Comparison of ENCODE assay signal across 17 cellular contexts in genomic region chr19:4301590-4302237, GRCh38. TPM values are rescaled to one million over a fixed set of nuclear protein-coding genes. Genes with fewer than 3 reads are reported as not detected.
DNase-seq lines count a peak whose midpoint lies in the region; FAIRE-seq and TF ChIP-seq lines count a peak whose summit lies in the region.
"Had no signal": no experiment of that assay in that cellular context is flagged by ENCODE, and none has a peak within 500 bp of the region (broad histone marks: within the 10 kb centered on the region; RNA-seq: fewer than 3 reads in every experiment).

No MANE protein-coding gene starts in this region.

- H3K27ac ChIP-seq in hepatocyte = no peak overlapping the region
- peak overlapping the region; percentile 97 for H3K27ac ChIP-seq in thymus (ENCODE audit: low read depth)
- H3K27ac ChIP-seq: esophagus muscularis mucosa, left ventricle myocardium inferior had no signal

- H3K4me3 ChIP-seq in hepatocyte (no peak overlapping the region), thymus (ENCODE audit: low read length) (peak overlapping the region; percentile 69)
- H3K4me3 ChIP-seq: esophagus muscularis mucosa, left ventricle myocardium inferior had no signal

- H3K9me3 ChIP-seq in hepatocyte (ENCODE audit: low read depth) (no peaks in the 10 kb centered on the region), thymus (ENCODE audit: control insufficient read depth) (no peaks in the 10 kb centered on the region)
- H3K9me3 ChIP-seq: esophagus muscularis mucosa, left ventricle myocardium inferior had no signal

- H3K27ac Mint-ChIP-seq in activated naive CD4-positive, alpha-beta T cell treated with anti-CD3 and anti-CD28 coated beads for 36 hours = peak overlapping the region; percentile 84

- H3K36me3 Mint-ChIP-seq in activated naive CD4-positive, alpha-beta T cell treated with anti-CD3 and anti-CD28 coated beads for 36 hours (ENCODE audit: low read depth) = peaks cover 1% of the 10 kb centered on the region

- H3K4me1 ChIP-seq in hepatocyte (ENCODE audit: insufficient read depth) = no peaks in the 10 kb centered on the region
- peaks cover 32% of the 10 kb centered on the region for H3K4me1 ChIP-seq in thymus (ENCODE audit: control insufficient read depth, insufficient read depth, low read length)

- no peaks in the 10 kb centered on the region for H4K20me1 ChIP-seq in hepatocyte (ENCODE audit: insufficient read depth, poor library complexity, severe bottlenecking)

- intact Hi-C loops in activated naive CD4-positive, alpha-beta T cell treated with anti-CD3 and anti-CD28 coated beads for 36 hours (cut with micrococcal nuclease) = loop anchor here (1.0 to 5.0 kb wide), 6 partner anchors 27 to 421 kb away; partner anchors contain the start of genes DPP9 and YJU2

- H3K27me3 ChIP-seq in hepatocyte = no peaks in the 10 kb centered on the region
- no peaks in the 10 kb centered on the region for H3K27me3 ChIP-seq in thymus (ENCODE audit: control insufficient read depth, insufficient read depth)

- H3K27me3 Mint-ChIP-seq in activated naive CD4-positive, alpha-beta T cell treated with anti-CD3 and anti-CD28 coated beads for 36 hours (ENCODE audit: low read depth) = no peaks in the 10 kb centered on the region

- no peak for FAIRE-seq in GM12891 (lab: Jason Lieb, UNC)

- H2AFZ ChIP-seq in hepatocyte = peak overlapping the region; percentile 10

- H3K79me2 ChIP-seq in hepatocyte = no peaks in the 10 kb centered on the region

- peaks cover 43% of the 10 kb centered on the region for H3K4me1 Mint-ChIP-seq in activated naive CD4-positive, alpha-beta T cell treated with anti-CD3 and anti-CD28 coated beads for 36 hours (ENCODE audit: low read depth)

- no peaks in the 10 kb centered on the region for H3K9me2 ChIP-seq in hepatocyte (replicated peaks; ENCODE audit: insufficient read depth)

- H3K36me3 ChIP-seq in hepatocyte (replicated peaks; ENCODE audit: insufficient read depth, low read depth) (no peaks in the 10 kb centered on the region), thymus (ENCODE audit: control insufficient read depth, insufficient read depth) (peaks cover 10% of the 10 kb centered on the region)
- H3K36me3 ChIP-seq: esophagus muscularis mucosa, left ventricle myocardium inferior had no signal

- H3K4me2 ChIP-seq in hepatocyte = no peak overlapping the region

- WGBS in hepatocyte (ENCODE audit: low lambda C conversion rate, missing lambda C conversion rate) = 58% methylated on average over 13 of the region's 13 CpGs
- WGBS in thymus = 34% methylated on average over 13 of the region's 13 CpGs

- H3K9me3 Mint-ChIP-seq in activated naive CD4-positive, alpha-beta T cell treated with anti-CD3 and anti-CD28 coated beads for 36 hours = no peaks in the 10 kb centered on the region

- no peak for TF ChIP-seq CTCF in hepatocyte (IDR thresholded peaks at IDR 0.05; ENCODE audit: poor library complexity)

- TF ChIP-seq POLR2A in GM12891 (IDR thresholded peaks at IDR 0.05; ENCODE audit: low read depth, low read length) = no peak

- peak; percentile 48 for DNase-seq in activated naive CD4-positive, alpha-beta T cell treated with anti-CD3 and anti-CD28 coated beads for 36 hours
- no peak for DNase-seq in activated naive CD4-positive, alpha-beta T cell treated with anti-CD3 and anti-CD28 coated beads, Interleukin-2, amount 50 U/mL, for 16 hours
- DNase-seq in SK-N-DZ (ENCODE audit: low spot score) (peak; percentile 57), hepatocyte (ENCODE audit: low spot score) (no peak), H4 (ENCODE audit: low spot score) (no peak), GM12891 (ENCODE audit: insufficient read length, low spot score) (no peak)
- no peak for DNase-seq in effector CD8-positive, alpha-beta T cell (lab: John Stamatoyannopoulos, UW)
- DNase-seq: activated effector memory CD4-positive, alpha-beta T cell treated with Interleukin-2 at 50 U/mL for 16 hours; left ventricle myocardium inferior; NCI-H1436; NCI-H526 treated with DMSO at 0.1 percent for 48 hours; occipital lobe; SIG-M5 had no signal

- H3K4me3 Mint-ChIP-seq in activated naive CD4-positive, alpha-beta T cell treated with anti-CD3 and anti-CD28 coated beads for 36 hours = peak overlapping the region; percentile 78

- CTCF ChIA-PET in activated naive CD4-positive, alpha-beta T cell treated with anti-CD3 and anti-CD28 coated beads for 36 hours (lab: Charles Lee) = interaction anchor here (0.6 to 2.1 kb wide), 4 partner anchors 35 to 68 kb away, joined by 3 to 8 read pairs (median 5); no protein-coding TSS in a partner anchor

TF ChIP-seq in GM12891, 5 proteins besides CTCF, POLR2A, EP300 and RAD21:
- TF ChIP-seq TAF1 (IDR thresholded peaks at IDR 0.05; ENCODE audit: low read depth, low read length) = no peak
- TF ChIP-seq PAX5 (IDR thresholded peaks at IDR 0.05; ENCODE audit: insufficient read depth, low read length, severe bottlenecking) = no peak
- no peak for TF ChIP-seq POU2F2 (IDR thresholded peaks at IDR 0.05; ENCODE audit: low read depth, low read length)
- no peak for TF ChIP-seq POLR2AphosphoS5 (IDR thresholded peaks at IDR 0.05; ENCODE audit: low read depth, low read length)
- no peak for TF ChIP-seq SPI1 (IDR thresholded peaks at IDR 0.05; ENCODE audit: low read depth, low read length)

RNA-seq across cellular contexts. Expression of gene TMIGD2, which starts 0.5 kb away (rescaled TPM):
- total RNA-seq in activated naive CD4-positive, alpha-beta T cell treated with anti-CD3 and anti-CD28 coated beads for 36 hours = 10 to 100 TPM; 19.9 to 21.2 TPM
- 11.5 and 13.9 TPM in 2 replicates for polyA plus RNA-seq in SK-N-DZ (2014; cell fraction: cytosol; rRNA removed)
- polyA plus RNA-seq in SK-N-DZ (2014; cell fraction: nucleus; rRNA removed) = 0.60 and 3.6 TPM in 2 replicates
- not detected in 2 replicates for total RNA-seq in hepatocyte
- polyA plus RNA-seq in hepatocyte (0.55 TPM in 1 of 2 replicates, not detected in the other), thymus (64.8 TPM)
- not detected in 2 replicates for total RNA-seq in H4 (2014; rRNA removed; shearing (Covaris generic))
- 0.95 TPM for polyA plus RNA-seq in GM12891 (2012; ENCODE audit: low read depth, missing spikeins)
- total RNA-seq: chondrocyte, esophagus muscularis mucosa, G401, left ventricle myocardium inferior had no signal

RNA-seq across cellular contexts. Expression of gene FSD1, which starts 2.7 kb away (rescaled TPM):
- 10 to 100 TPM; 12.3 to 17.5 TPM for total RNA-seq in activated naive CD4-positive, alpha-beta T cell treated with anti-CD3 and anti-CD28 coated beads for 36 hours
- polyA plus RNA-seq in SK-N-DZ (2014; cell fraction: cytosol; rRNA removed) = 127 and 150 TPM in 2 replicates
- 340 and 346 TPM in 2 replicates for polyA plus RNA-seq in SK-N-DZ (2014; cell fraction: nucleus; rRNA removed)
- 1.2 and 6.3 TPM in 2 replicates for total RNA-seq in hepatocyte
- 2.4 and 2.8 TPM in 2 replicates for polyA plus RNA-seq in hepatocyte
- polyA plus RNA-seq in thymus = 19.2 TPM
- 19.0 and 26.7 TPM in 2 replicates for total RNA-seq in H4 (2014; rRNA removed; shearing (Covaris generic))
- polyA plus RNA-seq in GM12891 (2012; ENCODE audit: low read depth, missing spikeins) = 0.87 TPM
- total RNA-seq: left ventricle myocardium inferior had no signal

RNA-seq across cellular contexts. Expression of gene SHD, which starts 22.6 kb away (rescaled TPM):
- total RNA-seq in activated naive CD4-positive, alpha-beta T cell treated with anti-CD3 and anti-CD28 coated beads for 36 hours = not detected
- 210 and 265 TPM in 2 replicates for polyA plus RNA-seq in SK-N-DZ (2014; cell fraction: cytosol; rRNA removed)
- polyA plus RNA-seq in SK-N-DZ (2014; cell fraction: nucleus; rRNA removed) = 520 and 595 TPM in 2 replicates
- 0.08 TPM in 1 of 2 replicates, not detected in the other for total RNA-seq in hepatocyte
- polyA plus RNA-seq in hepatocyte = 3.4 and 4.6 TPM in 2 replicates
- polyA plus RNA-seq in thymus = 0.57 TPM
- not detected in 2 replicates for total RNA-seq in H4 (2014; rRNA removed; shearing (Covaris generic))
- not detected for polyA plus RNA-seq in GM12891 (2012; ENCODE audit: low read depth, missing spikeins)
- total RNA-seq: chondrocyte, esophagus muscularis mucosa, G401 had no signal

RNA-seq across cellular contexts. Expression of gene STAP2, which starts 36.9 kb away (rescaled TPM):
- 10 to 100 TPM in 1 of 2 experiments, 1 to 10 TPM in 1; 8.1 to 10.7 TPM for total RNA-seq in activated naive CD4-positive, alpha-beta T cell treated with anti-CD3 and anti-CD28 coated beads for 36 hours
- polyA plus RNA-seq in SK-N-DZ (2014; cell fraction: cytosol; rRNA removed) = 3.9 and 6.6 TPM in 2 replicates
- polyA plus RNA-seq in SK-N-DZ (2014; cell fraction: nucleus; rRNA removed) = 3.0 and 7.3 TPM in 2 replicates
- 27.5 and 28.1 TPM in 2 replicates for total RNA-seq in hepatocyte
- 34.4 and 45.2 TPM in 2 replicates for polyA plus RNA-seq in hepatocyte
- polyA plus RNA-seq in thymus = 21.3 TPM
- 0.19 and 0.78 TPM in 2 replicates for total RNA-seq in H4 (2014; rRNA removed; shearing (Covaris generic))
- 6.7 TPM for polyA plus RNA-seq in GM12891 (2012; ENCODE audit: low read depth, missing spikeins)

RNA-seq across cellular contexts. Expression of gene MPND, which starts 41.6 kb away (rescaled TPM):
- 10 to 100 TPM; 16.3 to 18.6 TPM for total RNA-seq in activated naive CD4-positive, alpha-beta T cell treated with anti-CD3 and anti-CD28 coated beads for 36 hours
- polyA plus RNA-seq in SK-N-DZ (2014; cell fraction: cytosol; rRNA removed) = 8.7 and 15.5 TPM in 2 replicates
- polyA plus RNA-seq in SK-N-DZ (2014; cell fraction: nucleus; rRNA removed) = 14.1 and 19.4 TPM in 2 replicates
- total RNA-seq in hepatocyte = 11.2 and 16.6 TPM in 2 replicates
- polyA plus RNA-seq in hepatocyte (17.0 and 21.9 TPM in 2 replicates), thymus (16.9 TPM)
- total RNA-seq in H4 (2014; rRNA removed; shearing (Covaris generic)) = 1.7 and 2.9 TPM in 2 replicates
- 14.6 TPM for polyA plus RNA-seq in GM12891 (2012; ENCODE audit: low read depth, missing spikeins)

Comparison
In these comparisons a context has a peak if more than half of its experiments do, and no peak if none do; other contexts are left out.
1. DNase-seq: peak in activated naive CD4-positive, alpha-beta T cell treated with anti-CD3 and anti-CD28 coated beads for 36 hours (single experiment) and SK-N-DZ (single experiment); none in activated naive CD4-positive, alpha-beta T cell treated with anti-CD3 and anti-CD28 coated beads, Interleukin-2, amount 50 U/mL, for 16 hours (single experiment), hepatocyte (single experiment), H4 (single experiment), effector CD8-positive, alpha-beta T cell (single experiment) and GM12891 (single experiment).
2. RNA of gene TMIGD2, which starts 0.5 kb away (total RNA-seq): 19.9 to 21.2 TPM in activated naive CD4-positive, alpha-beta T cell treated with anti-CD3 and anti-CD28 coated beads for 36 hours; not detected in hepatocyte and not detected in H4; every median in the first group is over 10 times any median in the second.